ENCODE assay signal across 7 cellular contexts in genomic region chr12:48851883-48852733, GRCh38.
DNase-seq lines count a peak whose midpoint lies in the region; ATAC-seq and TF ChIP-seq lines count a peak whose summit lies in the region.

Gene DDX23, minus strand, starts transcription at chr12:48852163. Its CDS starts 6,381 bp downstream, at chr12:48845782.

- DNase-seq in NCI-H2081 (lab: John Stamatoyannopoulos, UW) (peak; percentile 97 to 98), T1000 (lab: John Stamatoyannopoulos, UW) (peak; percentile 96), astrocyte of the hippocampus (ENCODE audit: low read depth, low spot score) (peak; percentile 99), hippocampal formation (lab: John Stamatoyannopoulos, UW) (peak; percentile 97 to 98), retinal pigment epithelial cell (ENCODE audit: low read depth) (peak; percentile 90)

- peak within 1 kb of the TSS; percentile 97 for H3K4me3 ChIP-seq in retinal pigment epithelial cell (ENCODE audit: low read length)

- ATAC-seq in GM18508 (IDR thresholded peaks at IDR 0.05; ENCODE audit: insufficient read depth, unreplicated experiment) = peak; percentile 76
- peak; percentile 92 for ATAC-seq in HG03025 (IDR thresholded peaks at IDR 0.05; ENCODE audit: low FRiP score, unreplicated experiment)

- TF ChIP-seq CTCF in retinal pigment epithelial cell (conservative IDR thresholded peaks at IDR 0.05; ENCODE audit: low read depth, low read length) = no peak

Comparison
In these comparisons a context has a peak if more than half of its experiments do, and no peak if none do; other contexts are left out.
1. Peak in every context shown above with its lines: DNase-seq, ATAC-seq and H3K4me3 ChIP-seq.